In genomic region chr1:37486680-37487618, GRCh38 we compare ENCODE assay signal across 8 cellular contexts. TPM values are rescaled to one million over a fixed set of nuclear protein-coding genes. Genes with fewer than 3 reads are reported as not detected.
DNase-seq lines count a peak whose midpoint lies in the region; ATAC-seq and TF ChIP-seq lines count a peak whose summit lies in the region.

No MANE protein-coding gene starts in this region.

- H3K27me3 Mint-ChIP-seq in type B pancreatic cell = no peaks in the 10 kb centered on the region

- H3K27me3 ChIP-seq in SJCRH30 = no peaks in the 10 kb centered on the region
- no peaks in the 10 kb centered on the region for H3K27me3 ChIP-seq in foreskin keratinocyte

- H3K4me3 ChIP-seq in SJCRH30 = peak overlapping the region; percentile 6; the same call in 1 of the 2 replicates

- ATAC-seq in foreskin keratinocyte (peak; percentile 71), GM21825 (IDR thresholded peaks at IDR 0.05; ENCODE audit: unreplicated experiment) (no peak)

- H3K4me1 ChIP-seq in SJCRH30 (peaks cover 17% of the 10 kb centered on the region), foreskin keratinocyte (peaks cover 9% of the 10 kb centered on the region)

- no peaks in the 10 kb centered on the region for H3K36me3 Mint-ChIP-seq in type B pancreatic cell

- no peaks in the 10 kb centered on the region for H3K9me3 Mint-ChIP-seq in type B pancreatic cell

- H3K4me1 Mint-ChIP-seq in type B pancreatic cell (ENCODE audit: unreplicated experiment) = peaks cover 6% of the 10 kb centered on the region

- peaks cover 20% of the 10 kb centered on the region; the same call in 1 of the 2 replicates for H3K36me3 ChIP-seq in SJCRH30

- peak; percentile 95 for TF ChIP-seq CTCF in foreskin keratinocyte (conservative IDR thresholded peaks at IDR 0.05)
- TF ChIP-seq CTCF in type B pancreatic cell (conservative IDR thresholded peaks at IDR 0.05) = peak; percentile 94

- H3K4me3 Mint-ChIP-seq in type B pancreatic cell = no peak overlapping the region

- peak overlapping the region; percentile 82 for H3K27ac Mint-ChIP-seq in type B pancreatic cell

- H3K27ac ChIP-seq in SJCRH30 = peak overlapping the region; percentile 85
- H3K27ac ChIP-seq in foreskin keratinocyte = peak overlapping the region; percentile 20

- DNase-seq in DMS 273 treated with DMSO at 0.1 percent for 48 hours (lab: John Stamatoyannopoulos, UW) (peak; percentile 46), HT1080 (ENCODE audit: low read depth) (peak; percentile 74), SJCRH30 (peak; percentile 88 to 93), foreskin keratinocyte (peak; percentile 63 to 77), occipital lobe (lab: John Stamatoyannopoulos, UW) (peak; percentile 36), type B pancreatic cell (ENCODE audit: extremely low spot score, unreplicated experiment) (peak; percentile 84)
- DNase-seq in activated gamma-delta T cell treated with anti-CD3 and anti-CD28 coated beads, Interleukin-2, amount 50 U/mL, for 16 hours (ENCODE audit: low read depth) = peak; percentile 74

- H3K9me3 ChIP-seq in SJCRH30 (replicated peaks) = no peaks in the 10 kb centered on the region

RNA-seq across cellular contexts. Expression of gene ZC3H12A, which starts 12.6 kb away (rescaled TPM):
- 8.7 and 9.8 TPM in 2 replicates for total RNA-seq in HT1080 (2014; rRNA removed; shearing (Covaris generic))
- 7.6 and 10.3 TPM in 2 replicates for polyA plus RNA-seq in HT1080 (2015; cell fraction: cytosol; rRNA removed)
- polyA plus RNA-seq in HT1080 (2015; cell fraction: nucleus; rRNA removed) = 47.2 and 49.4 TPM in 2 replicates
- total RNA-seq in SJCRH30 (2014; rRNA removed; shearing (Covaris generic)) = 5.1 and 7.7 TPM in 2 replicates
- total RNA-seq in foreskin keratinocyte = 24.5 and 32.4 TPM in 2 replicates
- polyA plus RNA-seq in foreskin keratinocyte = 19.9 and 23.0 TPM in 2 replicates
- total RNA-seq in occipital lobe = 0.47 TPM
- total RNA-seq in type B pancreatic cell (ENCODE audit: low replicate concordance) = 6.0 and 18.3 TPM in 2 replicates

RNA-seq across cellular contexts. Expression of gene MEAF6, which starts 27.6 kb away (rescaled TPM):
- 65.4 and 72.9 TPM in 2 replicates for total RNA-seq in HT1080 (2014; rRNA removed; shearing (Covaris generic))
- polyA plus RNA-seq in HT1080 (2015; cell fraction: cytosol; rRNA removed) = 79.2 and 84.5 TPM in 2 replicates
- polyA plus RNA-seq in HT1080 (2015; cell fraction: nucleus; rRNA removed) = 45.8 and 50.2 TPM in 2 replicates
- 71.1 and 82.3 TPM in 2 replicates for total RNA-seq in SJCRH30 (2014; rRNA removed; shearing (Covaris generic))
- total RNA-seq in foreskin keratinocyte (43.8 and 48.6 TPM in 2 replicates), occipital lobe (106 TPM), type B pancreatic cell (ENCODE audit: low replicate concordance) (65.7 and 79.9 TPM in 2 replicates)
- 36.7 and 41.3 TPM in 2 replicates for polyA plus RNA-seq in foreskin keratinocyte

Comparison
In these comparisons a context has a peak if more than half of its experiments do, and no peak if none do; other contexts are left out.
1. DNase-seq: peak in every context shown above with its lines; median percentile 90 in SJCRH30; 84 in type B pancreatic cell; 74 in HT1080; 74 in activated gamma-delta T cell treated with anti-CD3 and anti-CD28 coated beads, Interleukin-2, amount 50 U/mL, for 16 hours; 70 in foreskin keratinocyte; 46 in DMS 273 treated with DMSO at 0.1 percent for 48 hours; 36 in occipital lobe.